Comparison of ENCODE assay signal across 8 cellular contexts in the genomic region with DNA sequence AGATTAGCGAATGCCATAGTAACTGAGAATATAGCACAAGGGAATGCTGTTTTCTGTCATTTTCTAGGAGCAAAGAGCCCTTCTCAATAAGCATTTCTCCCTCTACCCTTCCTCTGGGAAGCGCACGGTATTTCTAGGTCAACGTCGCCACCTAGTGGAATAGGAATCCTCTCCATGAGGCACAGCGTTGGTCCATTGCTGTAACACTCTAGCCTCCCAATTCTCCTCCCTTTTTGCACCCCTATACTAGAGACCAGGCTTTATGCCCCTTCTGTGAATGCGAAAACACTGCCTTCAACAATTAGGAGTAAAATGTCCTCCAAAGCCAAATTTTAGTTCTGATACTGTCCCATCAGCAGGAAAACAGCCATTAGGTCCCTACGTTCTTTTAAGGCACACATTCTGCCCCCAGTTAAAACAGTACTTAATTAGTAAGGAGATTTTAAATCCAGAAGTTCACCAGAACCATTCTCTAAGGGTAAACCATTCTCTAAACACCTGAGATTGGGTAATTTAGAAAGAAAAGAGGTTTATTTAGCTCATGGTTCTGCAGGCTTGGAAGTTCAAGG. TPM values are rescaled to one million over a fixed set of nuclear protein-coding genes. Genes with fewer than 3 reads are reported as not detected.
DNase-seq lines count a peak whose midpoint lies in the region; ATAC-seq and TF ChIP-seq lines count a peak whose summit lies in the region.

No MANE protein-coding gene starts in this region.

- TF ChIP-seq POLR2A in spleen (IDR thresholded peaks at IDR 0.05) = no peak

- H3K4me3 ChIP-seq in MG63 = no peak overlapping the region
- H3K4me3 ChIP-seq in SJSA1 = no peak overlapping the region
- peak overlapping the region; percentile 44 for H3K4me3 ChIP-seq in brain microvascular endothelial cell (ENCODE audit: low read depth, low read length)
- H3K4me3 ChIP-seq in spleen = no peak overlapping the region

- intact Hi-C loops in spleen (cut with DNase I; ENCODE audit: low total_unique reads) = loop anchor here (10.0 kb wide), 1 partner anchor 250 kb away; a partner anchor contains a TSS

- no peaks in the 10 kb centered on the region; the same call in none of the 2 replicates for H3K9me3 ChIP-seq in MG63
- no peaks in the 10 kb centered on the region for H3K9me3 ChIP-seq in SJSA1 (replicated peaks)
- peaks cover 0 to 10% (median 6%) of the 10 kb centered on the region in 8 donors for H3K9me3 ChIP-seq in spleen

- peak; percentile 80 for ATAC-seq in GM21723 (IDR thresholded peaks at IDR 0.05; ENCODE audit: unreplicated experiment)
- ATAC-seq in GM18519 (IDR thresholded peaks at IDR 0.05; ENCODE audit: low FRiP score, unreplicated experiment) = no peak

- in situ Hi-C loops in brain microvascular endothelial cell (cut with HindIII; ENCODE audit: low pct_ligation_motif_present, low sequenced_read_pairs) = no loop called here

- H3K4me1 ChIP-seq in SJSA1 (replicated peaks) (no peaks in the 10 kb centered on the region), spleen (no peaks in the 10 kb centered on the region)

- DNase-seq in ELR (ENCODE audit: low read depth) (peak; percentile 75), MG63 (peak; percentile 38), SJSA1 (ENCODE audit: low read depth in 1 of 2, low spot score in 2 of 2) (peak; percentile 20 to 43), brain microvascular endothelial cell (peak; percentile 71), iPS-NIHi11 (ENCODE audit: low spot score) (peak; percentile 63), spleen (no peak)

- TF ChIP-seq CTCF in brain microvascular endothelial cell (IDR thresholded peaks at IDR 0.05; ENCODE audit: low read depth, low read length, missing control alignments) = peak; percentile 89
- TF ChIP-seq CTCF in spleen (IDR thresholded peaks at IDR 0.05 in 8 of 11, conservative IDR thresholded peaks at IDR 0.05 in 3 of 11) = peak; percentile 44 to 78 (median 70)

- no peaks in the 10 kb centered on the region for H3K36me3 ChIP-seq in MG63
- H3K36me3 ChIP-seq in SJSA1 = no peaks in the 10 kb centered on the region
- H3K36me3 ChIP-seq in brain microvascular endothelial cell (replicated peaks) = no peaks in the 10 kb centered on the region
- H3K36me3 ChIP-seq in spleen = no peaks in the 10 kb centered on the region

- H3K27ac ChIP-seq in SJSA1 = no peak overlapping the region
- H3K27ac ChIP-seq in brain microvascular endothelial cell = no peak overlapping the region
- H3K27ac ChIP-seq in spleen = no peak overlapping the region

- no peaks in the 10 kb centered on the region for H3K27me3 ChIP-seq in MG63
- H3K27me3 ChIP-seq in SJSA1 (replicated peaks) = no peaks in the 10 kb centered on the region
- H3K27me3 ChIP-seq in brain microvascular endothelial cell (replicated peaks) = no peaks in the 10 kb centered on the region
- no peaks in the 10 kb centered on the region for H3K27me3 ChIP-seq in spleen (replicated peaks in 1 of 7)

- 12 to 18% (median 15%) methylated on average over 8 of the region's 8 CpGs for WGBS in spleen, 5 donors

RNA-seq across cellular contexts. Expression of a gene that starts 12.8 kb away (rescaled TPM):
- 10.9 and 15.1 TPM in 2 replicates for total RNA-seq in MG63 (2014; rRNA removed; shearing (Covaris generic); ENCODE audit: low replicate concordance)
- 13.1 and 15.4 TPM in 2 replicates for total RNA-seq in SJSA1 (2014; rRNA removed; shearing (Covaris generic))
- 1 to 10 TPM; 3.0 to 7.7 (median 4.4) TPM for total RNA-seq in spleen
- polyA plus RNA-seq in spleen = 1 to 10 TPM; 4.0 to 4.6 (median 4.2) TPM

RNA-seq across cellular contexts. Expression of a gene that starts 28.4 kb away (rescaled TPM):
- 10.6 and 21.3 TPM in 2 replicates for total RNA-seq in MG63 (2014; rRNA removed; shearing (Covaris generic); ENCODE audit: low replicate concordance)
- 5.4 and 6.8 TPM in 2 replicates for total RNA-seq in SJSA1 (2014; rRNA removed; shearing (Covaris generic))
- 10 to 100 TPM in 5 of 7 donors, 1 to 10 TPM in 2; 7.7 to 12.7 (median 11.9) TPM for total RNA-seq in spleen
- 10 to 100 TPM in 2 of 3 donors, 1 to 10 TPM in 1; 8.9 to 11.4 (median 10.8) TPM for polyA plus RNA-seq in spleen

RNA-seq across cellular contexts. Expression of a gene that starts 29.7 kb away (rescaled TPM):
- total RNA-seq in MG63 (2014; rRNA removed; shearing (Covaris generic); ENCODE audit: low replicate concordance) = not detected in 2 replicates
- total RNA-seq in SJSA1 (2014; rRNA removed; shearing (Covaris generic)) = not detected in 2 replicates
- 1 to 10 TPM in 2 of 7 donors, under 1 TPM in 3, not detected in 2; 0.33 to 1.8 (median 0.85) TPM for total RNA-seq in spleen
- under 1 TPM; 0.11 to 0.24 (median 0.22) TPM for polyA plus RNA-seq in spleen

RNA-seq across cellular contexts. Expression of a gene that starts 41.5 kb away (rescaled TPM):
- not detected in 2 replicates for total RNA-seq in MG63 (2014; rRNA removed; shearing (Covaris generic); ENCODE audit: low replicate concordance)
- not detected in 2 replicates for total RNA-seq in SJSA1 (2014; rRNA removed; shearing (Covaris generic))
- not detected for total RNA-seq in spleen
- polyA plus RNA-seq in spleen = not detected
